In genomic region chr16:66469291-66469931, GRCh38 we compare ENCODE assay signal across 22 cellular contexts. TPM values are rescaled to one million over a fixed set of nuclear protein-coding genes. Genes with fewer than 3 reads are reported as not detected.
"Had no signal": no experiment of that assay in that cellular context is flagged by ENCODE, and none has a peak within 500 bp of the region (broad histone marks: within the 10 kb centered on the region; RNA-seq: fewer than 3 reads in every experiment).

No MANE protein-coding gene starts in this region.

- H3K4me2 ChIP-seq: hepatocyte had no signal

- FAIRE-seq: endothelial cell of umbilical vein had no signal

- H3K36me3 Mint-ChIP-seq: stimulated activated naive B cell treated with anti-CD40 and anti-IgM and Interleukin-4, amounts not matched to agents 10 μg/mL and 1 μg/mL and 100 μg/mL, for 72 hours had no signal

- H3K79me2 ChIP-seq: hepatocyte had no signal

- H3K27ac Mint-ChIP-seq: dendritic cell treated with granulocyte-macrophage colony-stimulating factor and Interleukin-4, amounts not matched to agents 40 ng/mL and 50 ng/mL, for 4 days; progenitor cell of endocrine pancreas had no signal

- ATAC-seq: effector memory CD8-positive, alpha-beta T cell; mucosa of descending colon; naive thymus-derived CD8-positive, alpha-beta T cell; stimulated activated naive B cell treated with anti-CD40 and anti-IgM and Interleukin-4, amounts not matched to agents 10 μg/mL and 1 μg/mL and 100 μg/mL, for 72 hours; stimulated activated naive CD8-positive, alpha-beta T cell treated with anti-CD3 and anti-CD28 coated beads, Interleukin-15, amount 100 ng/mL, for 72 hours had no signal

- H3K27me3 ChIP-seq: hepatocyte, ovary had no signal

- H3K4me3 Mint-ChIP-seq: central memory CD8-positive, alpha-beta T cell; dendritic cell treated with granulocyte-macrophage colony-stimulating factor and Interleukin-4, amounts not matched to agents 40 ng/mL and 50 ng/mL, for 4 days; effector memory CD8-positive, alpha-beta T cell; naive thymus-derived CD8-positive, alpha-beta T cell; stimulated activated naive B cell treated with anti-CD40 and anti-IgM and Interleukin-4, amounts not matched to agents 10 μg/mL and 1 μg/mL and 100 μg/mL, for 72 hours; stimulated activated naive CD8-positive, alpha-beta T cell treated with anti-CD3 and anti-CD28 coated beads, Interleukin-15, amount 100 ng/mL, for 72 hours had no signal

- H3K36me3 ChIP-seq: ovary, thoracic aorta, transverse colon had no signal

- H2AFZ ChIP-seq: hepatocyte had no signal

- H3K9me3 ChIP-seq: mucosa of descending colon, ovary, transverse colon had no signal

- H3K27me3 Mint-ChIP-seq: stimulated activated naive CD8-positive, alpha-beta T cell treated with anti-CD3 and anti-CD28 coated beads, Interleukin-15, amount 100 ng/mL, for 72 hours had no signal

- H3K27ac ChIP-seq: hepatocyte, ovary, thoracic aorta, transverse colon had no signal

- DNase-seq: effector memory CD8-positive, alpha-beta T cell; erythroblast; foreskin melanocyte; kidney glomerular epithelial cell; mammary epithelial cell; mucosa of descending colon; naive thymus-derived CD8-positive, alpha-beta T cell; right cardiac atrium; stimulated activated CD4-positive, alpha-beta T cell treated with anti-CD3 and anti-CD28 coated beads, Interleukin-2, amount 100 ng/mL, for 24 hours; stimulated activated CD4-positive, alpha-beta T cell treated with anti-CD3 and anti-CD28 coated beads, Interleukin-4, amount 100 ng/mL, for 4 hours; stimulated activated naive B cell treated with anti-CD40 and anti-IgM and Interleukin-4, amounts not matched to agents 10 μg/mL and 1 μg/mL and 100 μg/mL, for 72 hours; stimulated activated naive CD8-positive, alpha-beta T cell treated with anti-CD3 and anti-CD28 coated beads, Interleukin-15, amount 100 ng/mL, for 72 hours; substantia nigra; transverse colon had no signal

- H3K9me3 Mint-ChIP-seq: dendritic cell treated with granulocyte-macrophage colony-stimulating factor and Interleukin-4, amounts not matched to agents 40 ng/mL and 50 ng/mL, for 4 days; stimulated activated naive CD8-positive, alpha-beta T cell treated with anti-CD3 and anti-CD28 coated beads, Interleukin-15, amount 100 ng/mL, for 72 hours had no signal

- H3K4me1 ChIP-seq: transverse colon had no signal

- H3K4me3 ChIP-seq: hepatocyte, mucosa of descending colon, ovary, thoracic aorta, transverse colon had no signal

RNA-seq across cellular contexts. Expression of gene BEAN1, which starts 42.3 kb away (rescaled TPM):
- total RNA-seq: endothelial cell of umbilical vein; naive thymus-derived CD8-positive, alpha-beta T cell; progenitor cell of endocrine pancreas; skeletal muscle tissue had no signal
- polyA plus RNA-seq: endothelial cell of umbilical vein; naive thymus-derived CD8-positive, alpha-beta T cell had no signal
